Comparison of ENCODE assay signal across 8 cellular contexts in the genomic region with DNA sequence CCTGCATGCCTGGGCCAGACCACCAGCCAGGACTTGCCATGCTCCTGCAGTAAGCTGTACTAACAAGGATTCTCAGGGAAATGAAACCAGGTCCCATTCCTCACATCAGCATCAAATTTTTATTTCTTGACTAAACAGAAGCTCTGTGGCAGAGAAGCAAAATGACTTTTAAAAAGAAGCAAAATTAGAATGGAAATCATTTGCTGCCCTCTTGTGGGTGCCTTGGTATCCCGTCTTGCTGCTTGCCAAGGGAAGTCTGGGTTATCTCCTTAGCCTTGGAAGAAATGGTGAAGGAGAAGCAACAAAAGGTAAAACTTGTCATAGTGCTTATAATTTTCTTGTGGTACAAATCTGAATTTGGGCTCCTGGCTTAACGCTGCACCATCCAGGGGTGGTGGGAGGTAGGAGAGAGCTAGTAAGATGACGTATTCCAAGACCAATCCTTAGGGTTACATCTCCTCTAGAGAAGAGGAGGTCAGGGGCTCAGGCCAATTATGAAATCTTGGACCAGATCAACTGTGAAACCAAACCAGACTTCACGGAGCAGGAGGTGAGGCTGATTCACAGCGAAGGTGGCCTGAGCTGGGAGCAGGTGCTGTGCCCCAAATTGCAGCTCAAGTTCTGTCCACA.
DNase-seq lines count a peak whose midpoint lies in the region; ATAC-seq and TF ChIP-seq lines count a peak whose summit lies in the region.

No MANE protein-coding gene starts in this region.

- peaks cover 0 to 20% (median 0%) of the 10 kb centered on the region in 7 donors for H3K27me3 ChIP-seq in heart right ventricle

- peaks cover 11% of the 10 kb centered on the region for H3K27me3 Mint-ChIP-seq in brain
- peaks cover 4% of the 10 kb centered on the region for H3K27me3 Mint-ChIP-seq in nephron (ENCODE audit: low read depth)

- H3K9me3 Mint-ChIP-seq in brain, result peaks cover 0 to 2% (median 0%) of the 10 kb centered on the region in 5 experiments
- H3K9me3 Mint-ChIP-seq in nephron, result no peaks in the 10 kb centered on the region

- ATAC-seq in heart right ventricle (no peak), left ventricle myocardium superior (no peak), HG03460 (IDR thresholded peaks at IDR 0.05; ENCODE audit: unreplicated experiment) (no peak), HG03354 (IDR thresholded peaks at IDR 0.05; ENCODE audit: poor library complexity, severe bottlenecking, unreplicated experiment) (no peak), HG03095 (IDR thresholded peaks at IDR 0.05; ENCODE audit: unreplicated experiment) (no peak)

- H3K4me3 ChIP-seq in heart right ventricle, result no peak overlapping the region

- peaks cover 7% of the 10 kb centered on the region for H3K4me1 Mint-ChIP-seq in brain
- no peaks in the 10 kb centered on the region for H3K4me1 Mint-ChIP-seq in nephron

- no peaks in the 10 kb centered on the region for H3K36me3 ChIP-seq in heart right ventricle

- H3K9me3 ChIP-seq in heart right ventricle, result peaks cover 0 to 2% (median 0%) of the 10 kb centered on the region in 11 donors

- H3K27ac ChIP-seq in heart right ventricle, result no peak overlapping the region

- H3K36me3 Mint-ChIP-seq in brain (no peaks in the 10 kb centered on the region), nephron (ENCODE audit: low read depth) (no peaks in the 10 kb centered on the region)

- TF ChIP-seq CTCF in heart right ventricle (IDR thresholded peaks at IDR 0.05) (peak; percentile 7 to 59 (median 41)), brain (conservative IDR thresholded peaks at IDR 0.05) (peak; percentile 67 to 79), nephron (IDR thresholded peaks at IDR 0.05; ENCODE audit: unreplicated experiment in 3 of 3) (peak; percentile 47 to 64 (median 62))

- H3K4me3 Mint-ChIP-seq in brain, result no peak overlapping the region
- H3K4me3 Mint-ChIP-seq in nephron, result no peak overlapping the region

- DNase-seq in heart right ventricle (peak in 1 of 2 donors; percentile 16), left ventricle myocardium superior (no peak), NCI-H1105 (lab: John Stamatoyannopoulos, UW) (peak; percentile 13)

- 29 to 36% methylated on average over 5 of the region's 5 CpGs for WGBS in heart right ventricle, 2 donors

- peak overlapping the region in 1 of 5 experiments; percentile 23 for H3K27ac Mint-ChIP-seq in brain
- no peak overlapping the region for H3K27ac Mint-ChIP-seq in nephron

- intact Hi-C loops in heart right ventricle (cut with DNase I), result loop anchor here in 8 of 10 donors (1.0 to 10.0 kb wide), 4 partner anchors 87 to 90 kb away; no protein-coding TSS in a partner anchor
- intact Hi-C loops in left ventricle myocardium superior (cut with micrococcal nuclease), result loop anchor here (10.0 kb wide), 1 partner anchor 87 kb away; no protein-coding TSS in a partner anchor

- H3K4me1 ChIP-seq in heart right ventricle, result no peaks in the 10 kb centered on the region
